ENCODE assay signal across 19 cellular contexts in the genomic region with DNA sequence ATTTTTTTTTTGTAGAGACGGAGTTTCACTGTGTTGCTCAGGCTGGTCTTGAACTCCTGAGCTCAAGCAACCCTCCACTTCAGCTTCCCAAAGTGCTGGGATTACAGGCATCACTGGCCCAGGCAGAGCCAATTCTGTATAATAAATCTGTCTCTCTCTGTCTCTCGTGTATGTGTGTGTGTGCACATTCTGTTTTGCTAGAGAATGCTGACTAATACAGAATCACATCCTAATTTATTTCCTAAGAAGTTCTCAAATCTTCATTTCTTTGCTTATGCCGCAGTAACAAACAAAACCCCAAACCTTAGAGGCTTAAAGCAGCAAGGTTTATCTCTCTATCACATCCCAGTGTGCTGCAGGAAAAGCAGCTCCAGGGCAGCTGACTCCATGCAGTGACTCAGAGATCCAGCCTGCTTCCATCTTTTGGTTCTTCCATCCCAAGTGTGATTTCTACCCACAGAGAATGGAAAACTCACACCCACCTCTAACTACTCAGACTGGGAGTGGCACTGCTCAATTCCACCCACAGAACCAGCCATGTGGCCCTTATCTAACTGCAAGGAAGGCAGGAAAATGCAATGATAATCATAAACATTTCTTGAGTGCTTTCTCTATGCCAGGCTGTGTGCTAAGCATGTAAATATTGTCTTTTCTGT. TPM values are rescaled to one million over a fixed set of nuclear protein-coding genes. Genes with fewer than 3 reads are reported as not detected.
DNase-seq lines count a peak whose midpoint lies in the region; ATAC-seq, FAIRE-seq and TF ChIP-seq lines count a peak whose summit lies in the region.
"Had no signal": no experiment of that assay in that cellular context is flagged by ENCODE, and none has a peak within 500 bp of the region (broad histone marks: within the 10 kb centered on the region; RNA-seq: fewer than 3 reads in every experiment).

No MANE protein-coding gene starts in this region.

- no peaks in the 10 kb centered on the region; the same call in 1 of the 2 replicates for H4K20me1 ChIP-seq in IMR-90 (ENCODE audit: insufficient read depth, low read length)

- H3K27me3 ChIP-seq in IMR-90 (ENCODE audit: control insufficient read depth, insufficient read depth, low read length) (peaks cover 2% of the 10 kb centered on the region; the same call in 1 of the 2 replicates), skeletal muscle tissue (ENCODE audit: control insufficient read depth in 3 of 3, insufficient read depth in 3 of 3, low read length in 3 of 3) (peaks cover 0 to 8% (median 7%) of the 10 kb centered on the region in 3 donors)

- peak; percentile 30; the same call in 1 of the 2 replicates for ATAC-seq in IMR-90 (ENCODE audit: low read depth)
- ATAC-seq in HG03097 (IDR thresholded peaks at IDR 0.05; ENCODE audit: low FRiP score, unreplicated experiment), result no peak
- no peak for ATAC-seq in stimulated activated naive CD8-positive, alpha-beta T cell treated with anti-CD3 and anti-CD28 coated beads, Interleukin-15, Interleukin-2, amounts not matched to agents 100 U/mL and 50 U/mL, for 24 hours
- no peak for ATAC-seq in GM18520 (IDR thresholded peaks at IDR 0.05; ENCODE audit: unreplicated experiment)

- no peak overlapping the region for H3K4me2 ChIP-seq in IMR-90 (ENCODE audit: low read depth, low read length)

- H3K27ac ChIP-seq in IMR-90 (ENCODE audit: insufficient read depth, low read length) (no peak overlapping the region), skeletal muscle tissue (ENCODE audit: low read depth, low read length) (peak overlapping the region; percentile 36)

- H2BK5ac ChIP-seq in IMR-90 (ENCODE audit: low read depth, low read length, poor library complexity, severe bottlenecking), result no peak overlapping the region

- H3K9ac ChIP-seq in IMR-90 (ENCODE audit: low read depth, low read length), result no peak overlapping the region
- H3K9ac ChIP-seq in skeletal muscle tissue (ENCODE audit: low read depth in 1 of 3, low read length in 3 of 3), result no peak overlapping the region

- no TSS peak for BruUV-seq in IMR-90 (replicated peaks; lab: Mats Ljungman, UMichigan)

- dilution Hi-C loops in IMR-90 (cut with HindIII; ENCODE audit: low sequenced_read_pairs, unreplicated experiment), result no loop called here

- TF ChIP-seq POLR2A in IMR-90 (IDR thresholded peaks at IDR 0.05; ENCODE audit: low read depth, low read length), result no peak
- no peak for TF ChIP-seq POLR2A in H54 (IDR thresholded peaks at IDR 0.05; ENCODE audit: low read depth, low read length)

- 0 out of 2 replicates have a peak, but pooled peaks cover 6% of the 10 kb centered on the region for H3K9me1 ChIP-seq in IMR-90 (ENCODE audit: insufficient read depth, low read length)

- no CpG with 5 or more reads among the region's 3 CpGs for WGBS in IMR-90 (ENCODE audit: extremely low coverage in 2 of 2, insufficient read length in 1 of 2), 2 experiments

- no peak overlapping the region for H2BK120ac ChIP-seq in IMR-90 (ENCODE audit: low read depth, low read length)

- FAIRE-seq in H54 (lab: Jason Lieb, UNC), result no peak
- FAIRE-seq: GM18507 had no signal

- no peak overlapping the region for H3K18ac ChIP-seq in IMR-90 (ENCODE audit: low read depth, low read length)

- TF ChIP-seq CTCF in IMR-90 (conservative IDR thresholded peaks at IDR 0.05; ENCODE audit: low read depth, low read length) (no peak), fibroblast of pulmonary artery (IDR thresholded peaks at IDR 0.05; ENCODE audit: low read length, missing control alignments) (no peak)

- no peak overlapping the region for H4K8ac ChIP-seq in IMR-90 (ENCODE audit: low read depth in 2 of 2, low read length in 2 of 2)

- no peak overlapping the region for H3K14ac ChIP-seq in IMR-90 (replicated peaks; ENCODE audit: low read depth, low read length)

- intact Hi-C loops in IMR-90 (cut with micrococcal nuclease), result no loop called here

- TF ChIP-seq RAD21 in IMR-90 (IDR thresholded peaks at IDR 0.05; ENCODE audit: low read length), result no peak

- in situ Hi-C loops in IMR-90 (cut with MboI; ENCODE audit: low sequenced_read_pairs), result no loop called here

- no peak overlapping the region for H3K56ac ChIP-seq in IMR-90 (ENCODE audit: extremely low read depth, insufficient read depth, low read length)

- H2AK9ac ChIP-seq in IMR-90 (replicated peaks; ENCODE audit: low read depth, low read length, poor library complexity), result no peak overlapping the region

- no peak overlapping the region for H3K4me3 ChIP-seq in IMR-90 (ENCODE audit: insufficient read depth, low read depth, low read length)
- H3K4me3 ChIP-seq in fibroblast of pulmonary artery (replicated peaks; ENCODE audit: low read depth, low read length), result no peak overlapping the region
- no peak overlapping the region for H3K4me3 ChIP-seq in skeletal muscle tissue (ENCODE audit: low read length in 3 of 3)
- H3K4me3 ChIP-seq: esophagus squamous epithelium had no signal

- no peak overlapping the region for H4K5ac ChIP-seq in IMR-90 (ENCODE audit: low read depth, low read length)

- CTCF ChIA-PET in IMR-90 (lab: Yijun Ruan, JAX), result interaction anchor here (0.6 to 1.8 kb wide), 2 partner anchors 16 to 165 kb away, joined by 3 to 5 read pairs; no protein-coding TSS in a partner anchor

- DNase-seq in IMR-90, result peak; percentile 28
- DNase-seq in amniotic epithelial cell (ENCODE audit: low read depth), result peak; percentile 74
- peak; percentile 18 for DNase-seq in fibroblast of pulmonary artery (ENCODE audit: low read depth)
- DNase-seq in stimulated activated naive CD8-positive, alpha-beta T cell treated with anti-CD3 and anti-CD28 coated beads, Interleukin-15, Interleukin-2, amounts not matched to agents 100 U/mL and 50 U/mL, for 24 hours, result no peak
- no peak for DNase-seq in H54 (ENCODE audit: insufficient read length, low spot score)
- DNase-seq: activated CD4-positive, alpha-beta T cell treated with anti-CD3 and anti-CD28 coated beads, Interleukin-2, amount 10 ng/mL, durations not matched to agents 7 days and 5 days; CD4-positive, alpha-beta T cell; esophagus squamous epithelium; H7; Karpas-422; NCI-H1694 treated with DMSO at 0.1 percent for 48 hours; NCI-H524 treated with DMSO at 0.1 percent for 48 hours; RPMI8226; stimulated activated naive CD4-positive, alpha-beta T cell treated with Interleukin-2 at 50 U/mL for 16 hours had no signal

- H3K4me1 ChIP-seq in IMR-90 (ENCODE audit: control insufficient read depth, insufficient read depth, low read length), result no peaks in the 10 kb centered on the region
- H3K4me1 ChIP-seq in skeletal muscle tissue (ENCODE audit: control insufficient read depth in 3 of 3, insufficient read depth in 3 of 3, low read length in 3 of 3), result peaks cover 20 to 40% (median 26%) of the 10 kb centered on the region in 3 donors

- no peak overlapping the region for H3K23ac ChIP-seq in IMR-90 (ENCODE audit: low read depth, low read length)

- H2BK15ac ChIP-seq in IMR-90 (ENCODE audit: low read depth, low read length), result no peak overlapping the region

- H3K9me3 ChIP-seq in IMR-90 (ENCODE audit: control insufficient read depth, insufficient read depth, low read length), result peaks cover 2% of the 10 kb centered on the region; the same call in 1 of the 2 replicates
- H3K9me3 ChIP-seq in skeletal muscle tissue (ENCODE audit: control insufficient read depth in 3 of 3, low read length in 3 of 3), result no peaks in the 10 kb centered on the region
- H3K9me3 ChIP-seq: esophagus squamous epithelium had no signal

- H2AFZ ChIP-seq in IMR-90 (replicated peaks; ENCODE audit: low read length, poor library complexity), result no peak overlapping the region

- no peak overlapping the region for H2AK5ac ChIP-seq in IMR-90 (ENCODE audit: low read depth, low read length)

- POLR2A ChIA-PET in IMR-90 (lab: Charles Lee; ENCODE audit: unreplicated experiment), result no interaction called here

- H3K36me3 ChIP-seq in IMR-90 (ENCODE audit: control insufficient read depth, insufficient read depth, low read length) (peaks cover 11% of the 10 kb centered on the region), skeletal muscle tissue (ENCODE audit: control insufficient read depth in 3 of 3, insufficient read depth in 3 of 3, low read length in 3 of 3) (peaks cover 0 to 9% (median 4%) of the 10 kb centered on the region in 3 donors)

- H4K91ac ChIP-seq in IMR-90 (ENCODE audit: insufficient read depth, low read depth, low read length), result no peak overlapping the region

- H2BK20ac ChIP-seq in IMR-90 (ENCODE audit: low read depth, low read length), result no peak overlapping the region

- no peak overlapping the region for H3K4ac ChIP-seq in IMR-90 (ENCODE audit: low read depth, low read length)

- H3K79me1 ChIP-seq in IMR-90 (ENCODE audit: low read depth in 1 of 2, low read length in 2 of 2), result no peaks in the 10 kb centered on the region

TF ChIP-seq in IMR-90, 13 proteins besides CTCF, POLR2A, EP300 and RAD21:
- TF ChIP-seq MXI1 (IDR thresholded peaks at IDR 0.05; ENCODE audit: borderline replicate concordance, low read depth, low read length), result no peak
- no peak for TF ChIP-seq CHD1 (IDR thresholded peaks at IDR 0.05; ENCODE audit: low read depth, low read length)
- TF ChIP-seq SMC3 (IDR thresholded peaks at IDR 0.05; ENCODE audit: low read depth, low read length), result no peak
- no peak for TF ChIP-seq RFX5 (IDR thresholded peaks at IDR 0.05; ENCODE audit: low read depth, low read length)
- TF ChIP-seq FOS (IDR thresholded peaks at IDR 0.05; ENCODE audit: low read depth, low read length), result no peak
- TF ChIP-seq BHLHE40 (IDR thresholded peaks at IDR 0.05; ENCODE audit: low read depth, low read length), result no peak
- peak; percentile 53; the same call in 1 of the 2 replicates for TF ChIP-seq MAFK (IDR thresholded peaks at IDR 0.05; ENCODE audit: low read depth, low read length)

RNA-seq across cellular contexts. Expression of gene LRRC10B, which starts 35.1 kb away (rescaled TPM):
- total RNA-seq in IMR-90 (2012; rRNA removed) (not detected in 2 replicates), skeletal muscle tissue (not detected)
- not detected in 2 replicates for polyA plus RNA-seq in IMR-90 (2012; rRNA removed)
- polyA plus RNA-seq in IMR-90 (2012; cell fraction: cytosol; rRNA removed), result 0.02 TPM in 1 of 2 replicates, not detected in the other
- not detected in 2 replicates for polyA plus RNA-seq in IMR-90 (2012; cell fraction: nucleus; rRNA removed; ENCODE audit: low replicate concordance)
- total RNA-seq: activated CD4-positive, alpha-beta T cell treated with anti-CD3 and anti-CD28 coated beads, Interleukin-2, amount 10 ng/mL, durations not matched to agents 7 days and 5 days; CD4-positive, alpha-beta T cell; T-helper 1 cell treated with Interleukin-12 subunit alpha and Interleukin-12 subunit beta and Interleukin-4 antibody, amounts not matched to agents 30 ng/mL and 1 ng/mL, for 36 hours had no signal

RNA-seq across cellular contexts. Expression of gene SDHAF2, which starts 43.6 kb away (rescaled TPM):
- 34.7 and 50.4 TPM in 2 replicates for total RNA-seq in IMR-90 (2012; rRNA removed)
- 91.1 and 91.5 TPM in 2 replicates for polyA plus RNA-seq in IMR-90 (2012; rRNA removed)
- 57.2 and 76.4 TPM in 2 replicates for polyA plus RNA-seq in IMR-90 (2012; cell fraction: cytosol; rRNA removed)
- polyA plus RNA-seq in IMR-90 (2012; cell fraction: nucleus; rRNA removed; ENCODE audit: low replicate concordance), result 34.4 and 46.2 TPM in 2 replicates
- total RNA-seq in skeletal muscle tissue, result 63.2 TPM

RNA-seq across cellular contexts. Expression of gene CPSF7, which starts 43.7 kb away (rescaled TPM):
- total RNA-seq in IMR-90 (2012; rRNA removed) (9.5 and 10.3 TPM in 2 replicates), skeletal muscle tissue (17.7 TPM)
- polyA plus RNA-seq in IMR-90 (2012; rRNA removed), result 55.2 and 68.8 TPM in 2 replicates
- 27.4 and 38.5 TPM in 2 replicates for polyA plus RNA-seq in IMR-90 (2012; cell fraction: cytosol; rRNA removed)
- polyA plus RNA-seq in IMR-90 (2012; cell fraction: nucleus; rRNA removed; ENCODE audit: low replicate concordance), result 121 and 142 TPM in 2 replicates

Comparison
In these comparisons a context has a peak if more than half of its experiments do, and no peak if none do; other contexts are left out.
1. DNase-seq: peak in IMR-90 (single experiment), amniotic epithelial cell (single experiment) and fibroblast of pulmonary artery (single experiment); none in stimulated activated naive CD8-positive, alpha-beta T cell treated with anti-CD3 and anti-CD28 coated beads, Interleukin-15, Interleukin-2, amounts not matched to agents 100 U/mL and 50 U/mL, for 24 hours (single experiment) and H54 (single experiment).